24 cellular contexts compared by ENCODE assay signal in genomic region chr9:33042528-33042927, GRCh38. TPM values are rescaled to one million over a fixed set of nuclear protein-coding genes. Genes with fewer than 3 reads are reported as not detected.
A peak's percentile ranks its signal among the peaks of the same experiment; 100 is the strongest.
DNase-seq lines count a peak whose midpoint lies in the region; ATAC-seq, FAIRE-seq and TF ChIP-seq lines count a peak whose summit lies in the region.
"Had no signal": no experiment of that assay in that cellular context is flagged by ENCODE, and none has a peak within 500 bp of the region (broad histone marks: within the 10 kb centered on the region; RNA-seq: fewer than 3 reads in every experiment).

No MANE protein-coding gene starts in this region.

- peaks cover 24% of the 10 kb centered on the region for H3K4me1 ChIP-seq in ACC112 (ENCODE audit: control insufficient read depth, insufficient read depth, low read length, unreplicated experiment)
- H3K4me1 ChIP-seq in GM23248 (ENCODE audit: insufficient read depth): peaks cover 14% of the 10 kb centered on the region
- H3K4me1 ChIP-seq in K562 (replicated peaks in 1 of 2; ENCODE audit: control insufficient read depth in 2 of 2, insufficient read depth in 2 of 2, low read length in 2 of 2): no peaks in the 10 kb centered on the region
- H3K4me1 ChIP-seq in aorta (ENCODE audit: control insufficient read depth in 1 of 2, insufficient read depth in 2 of 2, low read length in 2 of 2): peaks cover 0 to 4% of the 10 kb centered on the region in 2 donors

- POLR2A ChIA-PET in K562 (lab: Yijun Ruan, JAX): interaction anchor here (1.0 to 1.9 kb wide), 3 partner anchors 8 to 488 kb away, joined by 3 to 6 read pairs (median 4); no protein-coding TSS in a partner anchor

- TF ChIP-seq CTCF in K562 (IDR thresholded peaks at IDR 0.05 in 2 of 3, conservative IDR thresholded peaks at IDR 0.05 in 1 of 3; ENCODE audit: insufficient read depth in 2 of 3, low read depth in 1 of 3, low read length in 3 of 3): no peak

- H3K9me2 ChIP-seq in GM23248 (ENCODE audit: insufficient read depth): no peaks in the 10 kb centered on the region

- no TSS peak for BruUV-seq in K562 (replicated peaks; lab: Mats Ljungman, UMichigan)

- TF ChIP-seq POLR2A in K562 (conservative IDR thresholded peaks at IDR 0.05): no peak

- H3K9me1 ChIP-seq in K562 (ENCODE audit: control insufficient read depth, insufficient read depth, low read length): no peaks in the 10 kb centered on the region

- no peaks in the 10 kb centered on the region for H3K9me3 ChIP-seq in GM23248 (ENCODE audit: low read depth)
- no peaks in the 10 kb centered on the region for H3K9me3 ChIP-seq in K562 (replicated peaks; ENCODE audit: control insufficient read depth, insufficient read depth, low read depth, low read length)
- H3K9me3 ChIP-seq in aorta (ENCODE audit: control insufficient read depth, low read length): no peaks in the 10 kb centered on the region
- H3K9me3 ChIP-seq: mucosa of descending colon, psoas muscle had no signal

- DNase-seq in GM23248 (peak; percentile 53), K562 (ENCODE audit: extremely low read depth in 1 of 4, low spot score in 3 of 4) (no peak), left lobe of liver (ENCODE audit: low spot score) (no peak), Right ventricle myocardium inferior (ENCODE audit: missing footprints) (no peak), nucleus accumbens (lab: John Stamatoyannopoulos, UW) (no peak), aorta (no peak), dermis blood vessel endothelial cell (no peak)
- DNase-seq: CD8-positive, alpha-beta T cell; DMS53; GF-D8; mucosa of descending colon; NCI-H1694 treated with DMSO at 0.1 percent for 48 hours; NCI-H2171 treated with DMSO at 0.1 percent for 48 hours; psoas muscle; SIG-M5; small intestine; stimulated activated CD4-positive, alpha-beta T cell treated with anti-CD3 and anti-CD28 coated beads, Interleukin-4, amount 100 ng/mL, for 24 hours; stimulated activated naive CD8-positive, alpha-beta T cell treated with anti-CD3 and anti-CD28 coated beads, Interleukin-15, Interleukin-2, amounts not matched to agents 100 U/mL and 50 U/mL, for 24 hours; WERI-Rb-1 had no signal

- no peaks in the 10 kb centered on the region for H4K20me1 ChIP-seq in GM23248 (ENCODE audit: insufficient read depth)
- no peaks in the 10 kb centered on the region for H4K20me1 ChIP-seq in K562 (replicated peaks; ENCODE audit: control insufficient read depth, insufficient read depth, low read length)

- H3K79me2 ChIP-seq in ACC112 (ENCODE audit: control insufficient read depth, insufficient read depth, low read length, unreplicated experiment) (no peaks in the 10 kb centered on the region), GM23248 (ENCODE audit: insufficient read depth) (no peaks in the 10 kb centered on the region; the same call in 1 of the 2 replicates), K562 (ENCODE audit: control insufficient read depth, insufficient read depth, low read length) (no peaks in the 10 kb centered on the region)

- TF ChIP-seq RAD21 in K562 (CRISPR knock-in tag; conservative IDR thresholded peaks at IDR 0.05 in 1 of 2, IDR thresholded peaks at IDR 0.05 in 1 of 2): no peak

- H3K27ac ChIP-seq in ACC112 (ENCODE audit: low read depth, low read length) (peak overlapping the region; percentile 38; the same call in 1 of the 2 replicates), GM23248 (peak overlapping the region; percentile 27), K562 (ENCODE audit: extremely low read depth, low read depth, low read length) (no peak overlapping the region), aorta (ENCODE audit: low read depth in 1 of 2, low read length in 2 of 2) (no peak overlapping the region)
- H3K27ac ChIP-seq: KMS-11 had no signal

- peak; percentile 19 for ATAC-seq in K562
- peak; percentile 68 for ATAC-seq in left lobe of liver
- ATAC-seq in Right ventricle myocardium inferior: no peak
- ATAC-seq in aorta (ENCODE audit: low FRiP score): no peak
- ATAC-seq: CD8-positive, alpha-beta T cell; mucosa of descending colon; psoas muscle; stimulated activated naive CD8-positive, alpha-beta T cell treated with anti-CD3 and anti-CD28 coated beads, Interleukin-15, Interleukin-2, amounts not matched to agents 100 U/mL and 50 U/mL, for 24 hours had no signal

- CTCF ChIA-PET in K562 (lab: Yijun Ruan, JAX; ENCODE audit: low intra/inter-chr PET ratio): no interaction called here

- in situ Hi-C loops in GM23248 (cut with MboI): loop anchor here (10.0 kb wide), 1 partner anchor 58 kb away; no protein-coding TSS in a partner anchor
- in situ Hi-C loops in K562 (cut with MboI): no loop called here

- TF ChIP-seq EP300 in K562 (IDR thresholded peaks at IDR 0.05; ENCODE audit: low read length): no peak

- H2AFZ ChIP-seq in ACC112 (ENCODE audit: low read length, unreplicated experiment): no peak overlapping the region
- peak overlapping the region; percentile 47; the same call in 1 of the 2 replicates for H2AFZ ChIP-seq in GM23248
- no peak overlapping the region for H2AFZ ChIP-seq in K562 (ENCODE audit: low read depth, low read length)

- H3K36me3 ChIP-seq in ACC112 (ENCODE audit: insufficient read depth, low read length): peaks cover 22% of the 10 kb centered on the region
- H3K36me3 ChIP-seq in GM23248 (ENCODE audit: low read depth): peaks cover 30% of the 10 kb centered on the region
- peaks cover 49% of the 10 kb centered on the region; the same call in 1 of the 3 replicates for H3K36me3 ChIP-seq in K562 (ENCODE audit: control insufficient read depth, insufficient read depth, low read length)
- peaks cover 2 to 6% of the 10 kb centered on the region in 2 donors for H3K36me3 ChIP-seq in aorta (ENCODE audit: control insufficient read depth in 1 of 2, insufficient read depth in 2 of 2, low read length in 1 of 2)

- no peak for FAIRE-seq in K562 (lab: Jason Lieb, UNC)
- FAIRE-seq: bronchial epithelial cell, endometrium, small intestine had no signal

- H3K9ac ChIP-seq in GM23248 (no peak overlapping the region), K562 (ENCODE audit: insufficient read depth in 1 of 2, low read depth in 2 of 2, low read length in 2 of 2) (no peak overlapping the region)
- H3K9ac ChIP-seq: KMS-11 had no signal

- H3K4me3 ChIP-seq in ACC112 (ENCODE audit: low read depth, low read length): no peak overlapping the region
- H3K4me3 ChIP-seq in GM23248: no peak overlapping the region
- no peak overlapping the region for H3K4me3 ChIP-seq in K562
- no peak overlapping the region for H3K4me3 ChIP-seq in aorta (ENCODE audit: low read length in 2 of 2)
- H3K4me3 ChIP-seq: coronary artery, mucosa of descending colon, psoas muscle had no signal

- peaks cover 75% of the 10 kb centered on the region for H3F3A ChIP-seq in GM23248 (ENCODE audit: insufficient read depth)

- 11 to 14% methylated on average over 7 of the region's 7 CpGs for WGBS in GM23248 (ENCODE audit: low coverage in 1 of 2, low lambda C conversion rate in 2 of 2, missing lambda C conversion rate in 2 of 2), 2 experiments
- WGBS in K562 (ENCODE audit: insufficient coverage, low coverage, missing lambda C conversion rate): 63% methylated on average over 6 of the region's 7 CpGs
- WGBS in aorta, 2 donors: 78 to 83% methylated on average over 7 of the region's 7 CpGs

- H3K4me2 ChIP-seq in GM23248 (ENCODE audit: unreplicated experiment) (peak overlapping the region; percentile 29), K562 (ENCODE audit: insufficient read depth, low read length) (no peak overlapping the region)
- H3K4me2 ChIP-seq: KMS-11 had no signal

- H3K27me3 ChIP-seq in ACC112 (ENCODE audit: insufficient read depth, low read length) (no peaks in the 10 kb centered on the region), GM23248 (replicated peaks; ENCODE audit: insufficient read depth) (no peaks in the 10 kb centered on the region), K562 (ENCODE audit: control insufficient read depth in 2 of 2, insufficient read depth in 2 of 2, low read length in 2 of 2) (no peaks in the 10 kb centered on the region), aorta (ENCODE audit: control insufficient read depth in 1 of 2, insufficient read depth in 2 of 2, low read length in 1 of 2) (no peaks in the 10 kb centered on the region)

- intact Hi-C loops in K562 (cut with micrococcal nuclease): no loop called here
- intact Hi-C loops in Right ventricle myocardium inferior (cut with DNase I): no loop called here
- intact Hi-C loops in aorta (cut with DNase I): no loop called here

RNA-seq across cellular contexts. Expression of gene DNAJA1, which starts 17.5 kb away (rescaled TPM):
- total RNA-seq in GM23248 (2014; rRNA removed; shearing (Covaris generic)): 84.6 and 92.7 TPM in 2 replicates
- polyA plus RNA-seq in GM23248 (2016; fragmentation: Nextera tagmentation; extraction: Ambion mirVana): 108 and 115 TPM in 2 replicates
- 20.1 and 36.0 TPM in 2 replicates for total RNA-seq in K562 (2011; cell fraction: chromatin; rRNA removed; ENCODE audit: low replicate concordance)
- 20.0 and 23.6 TPM in 2 replicates for total RNA-seq in K562 (2011; cell fraction: nucleolus; rRNA removed)
- total RNA-seq in K562 (2011; cell fraction: nucleoplasm; rRNA removed): 25.0 and 35.3 TPM in 2 replicates
- 105 and 109 TPM in 2 replicates for total RNA-seq in K562 (2014; rRNA removed)
- total RNA-seq in K562 (2014; rRNA removed; fragmentation: Illumina TruSeq; extraction: Trizol): 175 and 189 TPM in 2 replicates
- 192 and 194 TPM in 2 replicates for total RNA-seq in K562 (2015; rRNA removed; fragmentation: Illumina TruSeq; extraction: Trizol)
- 137 and 138 TPM in 2 replicates for total RNA-seq in K562 (2021)
- 170 and 197 TPM in 2 replicates for polyA plus RNA-seq in K562 (2011; rRNA removed)
- polyA plus RNA-seq in K562 (2011; cell fraction: cytosol; rRNA removed): 36.7 and 57.5 TPM in 2 replicates
- polyA plus RNA-seq in K562 (2011; cell fraction: nucleus; rRNA removed): 29.8 and 37.5 TPM in 2 replicates
- polyA plus RNA-seq in K562 (2012): 79.7 and 168 TPM in 2 replicates
- polyA plus RNA-seq in K562 (2014; fragmentation: Illumina TruSeq; extraction: Trizol): 175 and 213 TPM in 2 replicates
- 100 to 1,000 TPM; 164 to 359 TPM for polyA plus RNA-seq in K562 (2014; fragmentation: Nextera tagmentation; extraction: Ambion mirVana)
- 161 and 171 TPM in 2 replicates for polyA plus RNA-seq in K562 (2014; rRNA removed)
- polyA minus RNA-seq in K562 (2011; rRNA and poly(A)+ RNA removed): 157 and 185 TPM in 2 replicates
- 58.8 and 127 TPM in 2 replicates for polyA minus RNA-seq in K562 (2011; cell fraction: cytosol; rRNA and poly(A)+ RNA removed)
- 11.3 and 22.5 TPM in 2 replicates for polyA minus RNA-seq in K562 (2011; cell fraction: nucleus; rRNA and poly(A)+ RNA removed)
- 56.8 TPM for total RNA-seq in left lobe of liver
- total RNA-seq in Right ventricle myocardium inferior: 82.3 TPM
- total RNA-seq in aorta: 100 to 1,000 TPM in 1 of 2 donors, 10 to 100 TPM in 1; 89.8 to 101 TPM
- polyA plus RNA-seq in aorta: 10 to 100 TPM; 39.5 to 78.1 TPM
- total RNA-seq in dermis blood vessel endothelial cell: 134 and 149 TPM in 2 replicates

RNA-seq across cellular contexts. Expression of gene SMU1, which starts 33.9 kb away (rescaled TPM):
- total RNA-seq in GM23248 (2014; rRNA removed; shearing (Covaris generic)): 23.1 and 26.3 TPM in 2 replicates
- polyA plus RNA-seq in GM23248 (2016; fragmentation: Nextera tagmentation; extraction: Ambion mirVana) (18.6 and 20.9 TPM in 2 replicates), K562 (2011; rRNA removed) (15.3 and 20.7 TPM in 2 replicates), K562 (2014; fragmentation: Illumina TruSeq; extraction: Trizol) (16.6 and 17.9 TPM in 2 replicates), K562 (2014; fragmentation: Nextera tagmentation; extraction: Ambion mirVana) (10 to 100 TPM; 20.5 to 23.9 TPM), K562 (2014; rRNA removed) (13.2 and 15.0 TPM in 2 replicates), aorta (1 to 10 TPM; 8.3 to 8.5 TPM)
- total RNA-seq in K562 (2011; cell fraction: chromatin; rRNA removed; ENCODE audit: low replicate concordance): 8.0 and 11.2 TPM in 2 replicates
- 5.5 and 6.1 TPM in 2 replicates for total RNA-seq in K562 (2011; cell fraction: nucleolus; rRNA removed)
- 10.1 and 13.2 TPM in 2 replicates for total RNA-seq in K562 (2011; cell fraction: nucleoplasm; rRNA removed)
- total RNA-seq in K562 (2014; rRNA removed) (16.0 and 17.0 TPM in 2 replicates), K562 (2014; rRNA removed; fragmentation: Illumina TruSeq; extraction: Trizol) (33.4 and 35.9 TPM in 2 replicates), K562 (2015; rRNA removed; fragmentation: Illumina TruSeq; extraction: Trizol) (27.6 and 28.2 TPM in 2 replicates), K562 (2021) (19.1 and 21.7 TPM in 2 replicates), left lobe of liver (7.0 TPM), Right ventricle myocardium inferior (15.2 TPM), aorta (10 to 100 TPM; 15.8 to 18.7 TPM), dermis blood vessel endothelial cell (34.5 and 37.8 TPM in 2 replicates)
- polyA plus RNA-seq in K562 (2011; cell fraction: cytosol; rRNA removed): 6.5 and 9.6 TPM in 2 replicates
- 3.6 and 4.4 TPM in 2 replicates for polyA plus RNA-seq in K562 (2011; cell fraction: nucleus; rRNA removed)
- 7.4 and 14.3 TPM in 2 replicates for polyA plus RNA-seq in K562 (2012)
- polyA minus RNA-seq in K562 (2011; rRNA and poly(A)+ RNA removed): 33.3 and 40.4 TPM in 2 replicates
- 10.6 and 16.2 TPM in 2 replicates for polyA minus RNA-seq in K562 (2011; cell fraction: cytosol; rRNA and poly(A)+ RNA removed)
- polyA minus RNA-seq in K562 (2011; cell fraction: nucleus; rRNA and poly(A)+ RNA removed): 3.2 and 6.1 TPM in 2 replicates

RNA-seq across cellular contexts. Expression of gene APTX, which starts 41.1 kb away (rescaled TPM):
- 21.4 and 43.0 TPM in 2 replicates for total RNA-seq in GM23248 (2014; rRNA removed; shearing (Covaris generic))
- polyA plus RNA-seq in GM23248 (2016; fragmentation: Nextera tagmentation; extraction: Ambion mirVana): 36.9 and 40.6 TPM in 2 replicates
- 58.4 and 95.3 TPM in 2 replicates for total RNA-seq in K562 (2011; cell fraction: chromatin; rRNA removed; ENCODE audit: low replicate concordance)
- total RNA-seq in K562 (2011; cell fraction: nucleolus; rRNA removed): 47.5 and 55.4 TPM in 2 replicates
- 70.0 and 94.7 TPM in 2 replicates for total RNA-seq in K562 (2011; cell fraction: nucleoplasm; rRNA removed)
- total RNA-seq in K562 (2014; rRNA removed): 51.2 and 70.5 TPM in 2 replicates
- total RNA-seq in K562 (2014; rRNA removed; fragmentation: Illumina TruSeq; extraction: Trizol): 68.9 and 72.5 TPM in 2 replicates
- total RNA-seq in K562 (2015; rRNA removed; fragmentation: Illumina TruSeq; extraction: Trizol): 54.5 and 59.3 TPM in 2 replicates
- 46.2 and 49.2 TPM in 2 replicates for total RNA-seq in K562 (2021)
- polyA plus RNA-seq in K562 (2011; rRNA removed): 50.1 and 69.5 TPM in 2 replicates
- 25.0 and 40.2 TPM in 2 replicates for polyA plus RNA-seq in K562 (2011; cell fraction: cytosol; rRNA removed)
- 48.7 and 57.1 TPM in 2 replicates for polyA plus RNA-seq in K562 (2011; cell fraction: nucleus; rRNA removed)
- 40.8 and 49.4 TPM in 2 replicates for polyA plus RNA-seq in K562 (2012)
- polyA plus RNA-seq in K562 (2014; fragmentation: Illumina TruSeq; extraction: Trizol): 58.1 and 73.6 TPM in 2 replicates
- 10 to 100 TPM; 81.9 to 92.4 TPM for polyA plus RNA-seq in K562 (2014; fragmentation: Nextera tagmentation; extraction: Ambion mirVana)
- polyA plus RNA-seq in K562 (2014; rRNA removed): 65.7 and 68.2 TPM in 2 replicates
- polyA minus RNA-seq in K562 (2011; rRNA and poly(A)+ RNA removed): 46.6 and 58.5 TPM in 2 replicates
- 14.2 and 17.1 TPM in 2 replicates for polyA minus RNA-seq in K562 (2011; cell fraction: cytosol; rRNA and poly(A)+ RNA removed)
- polyA minus RNA-seq in K562 (2011; cell fraction: nucleus; rRNA and poly(A)+ RNA removed): 26.3 and 37.4 TPM in 2 replicates
- 13.1 TPM for total RNA-seq in left lobe of liver
- 12.2 TPM for total RNA-seq in Right ventricle myocardium inferior
- total RNA-seq in aorta: 10 to 100 TPM; 20.8 to 24.1 TPM
- 10 to 100 TPM; 32.0 to 34.9 TPM for polyA plus RNA-seq in aorta
- total RNA-seq in dermis blood vessel endothelial cell: 21.3 and 28.5 TPM in 2 replicates

Comparison
In these comparisons a context has a peak if more than half of its experiments do, and no peak if none do; other contexts are left out.
1. H3K27ac ChIP-seq: peak in ACC112 (single experiment) and GM23248 (single experiment); none in K562 (single experiment) and aorta (0 of 2).
2. ATAC-seq: peak in K562 (single experiment) and left lobe of liver (single experiment); none in Right ventricle myocardium inferior (single experiment) and aorta (single experiment).